ENCODE assay signal across 17 cellular contexts in genomic region chr15:53527996-53528395, GRCh38.
DNase-seq lines count a peak whose midpoint lies in the region; ATAC-seq, FAIRE-seq and TF ChIP-seq lines count a peak whose summit lies in the region.
"Had no signal": no experiment of that assay in that cellular context is flagged by ENCODE, and none has a peak within 500 bp of the region (broad histone marks: within the 10 kb centered on the region; RNA-seq: fewer than 3 reads in every experiment).

No MANE protein-coding gene starts in this region.

- H3K9ac ChIP-seq in HepG2 (ENCODE audit: insufficient read depth, low read depth, low read length): no peak overlapping the region
- H3K9ac ChIP-seq: BLaER1 treated with 17β-estradiol and CSF1 and Interleukin-3, amounts not matched to agents 10 nM and 100 nM had no signal

- H3K79me2 ChIP-seq in HepG2 (ENCODE audit: insufficient read depth, low read length): no peaks in the 10 kb centered on the region

- no peak for TF ChIP-seq RAD21 in HepG2 (CRISPR knock-in tag; IDR thresholded peaks at IDR 0.05)

- H3K27me3 ChIP-seq in HepG2 (ENCODE audit: control insufficient read depth in 1 of 2, insufficient read depth in 2 of 2, low read length in 2 of 2): no peaks in the 10 kb centered on the region
- H3K27me3 ChIP-seq: BLaER1 treated with 17β-estradiol and CSF1 and Interleukin-3, amounts not matched to agents 10 nM and 100 nM had no signal

- H3K4me1 ChIP-seq in HepG2 (ENCODE audit: insufficient read depth, low read length): peaks cover 17% of the 10 kb centered on the region

- no peak overlapping the region for H3K4me3 ChIP-seq in HepG2 (replicated peaks in 1 of 3; ENCODE audit: insufficient read depth in 1 of 3, low read depth in 2 of 3, low read length in 3 of 3)
- H3K4me3 ChIP-seq: BLaER1 treated with 17β-estradiol and CSF1 and Interleukin-3, amounts not matched to agents 10 nM and 100 nM; GM23338 had no signal

- in situ Hi-C loops in HepG2 (cut with HindIII; ENCODE audit: extremely low pct_ligation_motif_present, low pct_unique_long_range_greater_than_20kb): no loop called here

- no TSS peak for BruUV-seq in HepG2 (replicated peaks; lab: Mats Ljungman, UMichigan)

- H3K36me3 ChIP-seq in HepG2 (replicated peaks in 1 of 2; ENCODE audit: control insufficient read depth in 1 of 2, insufficient read depth in 2 of 2, low read length in 2 of 2): no peaks in the 10 kb centered on the region
- H3K36me3 ChIP-seq: BLaER1 treated with 17β-estradiol and CSF1 and Interleukin-3, amounts not matched to agents 10 nM and 100 nM had no signal

- POLR2A ChIA-PET in HepG2 (lab: Yijun Ruan, JAX): no interaction called here

- H4K20me1 ChIP-seq in HepG2 (ENCODE audit: insufficient read depth, low read length): no peaks in the 10 kb centered on the region
- H4K20me1 ChIP-seq: BLaER1 treated with 17β-estradiol and CSF1 and Interleukin-3, amounts not matched to agents 10 nM and 100 nM had no signal

- FAIRE-seq in HepG2 (lab: Jason Lieb, UNC): no peak
- FAIRE-seq: G401.6, GM12891 had no signal

- H3K9me3 ChIP-seq in HepG2 (ENCODE audit: low read length): no peaks in the 10 kb centered on the region

- H3K4me2 ChIP-seq in HepG2 (ENCODE audit: low read depth, low read length): no peak overlapping the region
- H3K4me2 ChIP-seq: GM23338 had no signal

- no peak for ATAC-seq in HepG2
- ATAC-seq: GM23338 had no signal

- CTCF ChIA-PET in HepG2 (lab: Yijun Ruan, JAX; ENCODE audit: low intra/inter-chr PET ratio, low total read pairs): no interaction called here

- peak; percentile 40 for DNase-seq in DMS153 (lab: John Stamatoyannopoulos, UW)
- no peak for DNase-seq in DMS153 treated with DMSO at 0.1 percent for 48 hours (lab: John Stamatoyannopoulos, UW; ENCODE audit: unreplicated experiment)
- DNase-seq in NCI-H2196 (lab: John Stamatoyannopoulos, UW; ENCODE audit: unreplicated experiment): peak; percentile 0
- DNase-seq in NCI-H2196 treated with DMSO at 0.1 percent for 48 hours (lab: John Stamatoyannopoulos, UW; ENCODE audit: unreplicated experiment): no peak
- peak; percentile 72 for DNase-seq in DMS53 (lab: John Stamatoyannopoulos, UW)
- DNase-seq in HepG2 (ENCODE audit: low spot score): no peak
- no peak for DNase-seq in NOMO-1 treated with DMSO at 0.1 percent for 48 hours (lab: John Stamatoyannopoulos, UW; ENCODE audit: unreplicated experiment)
- DNase-seq: 8988T; ACHN; CD4-positive, CD25-positive, alpha-beta regulatory T cell; EL; H7 had no signal

- TF ChIP-seq EP300 in HepG2 (IDR thresholded peaks at IDR 0.05; ENCODE audit: low read depth in 2 of 2, low read length in 2 of 2): no peak
- TF ChIP-seq EP300 in HepG2 (CRISPR knock-in tag; IDR thresholded peaks at IDR 0.05; ENCODE audit: borderline replicate concordance): no peak

- TF ChIP-seq POLR2A in HepG2 (IDR thresholded peaks at IDR 0.05; ENCODE audit: insufficient read depth in 1 of 2, low read depth in 2 of 2, low read length in 2 of 2): no peak

- intact Hi-C loops in HepG2 (cut with micrococcal nuclease; ENCODE audit: unreplicated experiment): loop anchor here (10.0 kb wide), 1 partner anchor 143 kb away; no protein-coding TSS in a partner anchor

- no peak overlapping the region for H3K27ac ChIP-seq in HepG2 (ENCODE audit: extremely low read length, insufficient read depth, low read length)
- H3K27ac ChIP-seq: BLaER1 treated with 17β-estradiol and CSF1 and Interleukin-3, amounts not matched to agents 10 nM and 100 nM; HL-60 had no signal

- TF ChIP-seq CTCF in HepG2 (CRISPR knock-in tag; IDR thresholded peaks at IDR 0.05): no peak

- no peak overlapping the region for H2AFZ ChIP-seq in HepG2 (ENCODE audit: low read length)
- H2AFZ ChIP-seq: GM23338 had no signal

TF ChIP-seq in HepG2, 621 proteins besides CTCF, POLR2A, EP300 and RAD21:
- no peak for TF ChIP-seq CSRNP1 (CRISPR knock-in tag; IDR thresholded peaks at IDR 0.05)
- TF ChIP-seq MIXL1 (CRISPR knock-in tag; IDR thresholded peaks at IDR 0.05): no peak
- peak; percentile 42; the same call in 1 of the 2 replicates for TF ChIP-seq ATF7 (IDR thresholded peaks at IDR 0.05)
- no peak for TF ChIP-seq ATF7 (CRISPR knock-in tag; IDR thresholded peaks at IDR 0.05)

Comparison
In these comparisons a context has a peak if more than half of its experiments do, and no peak if none do; other contexts are left out.
1. DNase-seq: peak in DMS153 (single experiment), NCI-H2196 (single experiment) and DMS53 (single experiment); none in DMS153 treated with DMSO at 0.1 percent for 48 hours (single experiment), NCI-H2196 treated with DMSO at 0.1 percent for 48 hours (single experiment), HepG2 (single experiment) and NOMO-1 treated with DMSO at 0.1 percent for 48 hours (single experiment).